8 cellular contexts compared by ENCODE assay signal in the genomic region with DNA sequence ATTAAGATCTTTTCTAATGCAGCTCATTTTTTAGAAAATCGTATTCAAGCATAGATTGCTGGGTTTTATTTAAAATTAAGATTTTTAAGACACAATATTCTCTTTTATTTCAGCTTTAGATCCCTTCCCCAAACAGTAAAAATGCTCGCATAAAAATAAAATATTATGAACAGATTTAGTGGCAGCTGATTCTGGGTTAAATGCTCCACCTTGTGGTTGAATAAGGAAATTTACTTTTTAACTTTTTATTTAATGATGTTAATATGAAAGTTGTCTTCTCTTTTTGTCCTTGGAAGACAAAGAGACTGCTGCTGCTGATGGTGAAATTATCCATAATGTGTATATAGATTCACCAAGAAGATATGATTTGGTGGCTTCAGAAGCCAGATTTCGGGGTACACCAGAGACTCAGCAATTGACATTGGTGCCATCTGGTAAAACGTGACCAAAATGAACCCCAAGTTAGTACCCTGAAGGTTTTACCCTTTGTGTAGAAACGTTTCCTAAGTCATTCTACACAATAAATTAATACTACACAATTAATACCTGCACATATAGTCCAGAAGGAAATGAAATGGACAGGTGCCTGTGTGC.
DNase-seq lines count a peak whose midpoint lies in the region; ATAC-seq and TF ChIP-seq lines count a peak whose summit lies in the region.

No MANE protein-coding gene starts in this region.

- H3K9me3 ChIP-seq in OCI-LY7 (ENCODE audit: low read length) (no peaks in the 10 kb centered on the region), thoracic aorta (no peaks in the 10 kb centered on the region)

- CTCF ChIA-PET in OCI-LY7 (lab: Charles Lee; ENCODE audit: unreplicated experiment) = no interaction called here

- no peaks in the 10 kb centered on the region for H3K36me3 ChIP-seq in OCI-LY7 (ENCODE audit: insufficient read depth, low read length)
- no peaks in the 10 kb centered on the region for H3K36me3 ChIP-seq in thoracic aorta

- H3K4me1 ChIP-seq in OCI-LY7 (ENCODE audit: insufficient read depth, low read length, poor library complexity, severe bottlenecking) (no peaks in the 10 kb centered on the region), thoracic aorta (ENCODE audit: control insufficient read depth in 1 of 2, low read depth in 2 of 2) (no peaks in the 10 kb centered on the region)

- BruUV-seq in OCI-LY7 (replicated peaks; lab: Mats Ljungman, UMichigan) = no TSS peak

- H3K27ac ChIP-seq in OCI-LY7 (ENCODE audit: low read depth, low read length, poor library complexity, severe bottlenecking) = no peak overlapping the region
- no peak overlapping the region for H3K27ac ChIP-seq in thoracic aorta

- H3K4me2 ChIP-seq in OCI-LY7 (ENCODE audit: low read length) = no peak overlapping the region

- intact Hi-C loops in OCI-LY7 (cut with micrococcal nuclease; ENCODE audit: unreplicated experiment) = loop anchor here (1.0 kb wide), 1 partner anchor 1109 kb away; no protein-coding TSS in a partner anchor

- H2AFZ ChIP-seq in OCI-LY7 (ENCODE audit: low read length) = no peak overlapping the region

- H4K20me1 ChIP-seq in OCI-LY7 (ENCODE audit: insufficient read depth, low read length) = no peaks in the 10 kb centered on the region

- TF ChIP-seq CTCF in OCI-LY7 (conservative IDR thresholded peaks at IDR 0.05; ENCODE audit: low read length) (peak; percentile 85), thoracic aorta (IDR thresholded peaks at IDR 0.05) (peak; percentile 61)

- no peak overlapping the region for H3K4me3 ChIP-seq in OCI-LY7 (ENCODE audit: low read depth, low read length, poor library complexity, severe bottlenecking)
- no peak overlapping the region for H3K4me3 ChIP-seq in thoracic aorta

- H3K9me2 ChIP-seq in OCI-LY7 (ENCODE audit: insufficient read depth, low read length) = no peaks in the 10 kb centered on the region

- peak; percentile 53 for DNase-seq in SIG-M5 treated with dmso at 0.1 percent for 504 hours (lab: John Stamatoyannopoulos, UW; ENCODE audit: unreplicated experiment)
- no peak for DNase-seq in SIG-M5 (lab: John Stamatoyannopoulos, UW)
- peak; percentile 24 for DNase-seq in OCI-LY7 (ENCODE audit: low spot score)
- peak; percentile 6 for DNase-seq in fibroblast of gingiva (ENCODE audit: low read depth)
- DNase-seq in thoracic aorta (ENCODE audit: low spot score) = no peak
- no peak for DNase-seq in stimulated activated CD4-positive, alpha-beta T cell treated with anti-CD3 and anti-CD28 coated beads, Interleukin-4, amount 100 ng/mL, for 4 hours
- DNase-seq in activated CD4-positive, alpha-beta T cell treated with anti-CD3 and anti-CD28 coated beads for 1 hour = no peak

- ATAC-seq in thoracic aorta (ENCODE audit: insufficient number of reproducible peaks, low FRiP score, low read depth) (no peak), GM18502 (IDR thresholded peaks at IDR 0.05; ENCODE audit: poor library complexity, unreplicated experiment) (no peak)

- POLR2A ChIA-PET in OCI-LY7 (lab: Charles Lee) = interaction anchor here (0.7 kb wide), 1 partner anchor 64 kb away, joined by 4 read pairs; no protein-coding TSS in a partner anchor

- no peaks in the 10 kb centered on the region for H3K27me3 ChIP-seq in thoracic aorta (replicated peaks; ENCODE audit: insufficient read depth)

- H3K79me2 ChIP-seq in OCI-LY7 (ENCODE audit: insufficient read depth, low read depth, low read length) = no peaks in the 10 kb centered on the region

Comparison
In these comparisons a context has a peak if more than half of its experiments do, and no peak if none do; other contexts are left out.
1. DNase-seq: peak in SIG-M5 treated with dmso at 0.1 percent for 504 hours (single experiment), OCI-LY7 (single experiment) and fibroblast of gingiva (single experiment); none in SIG-M5 (single experiment), thoracic aorta (single experiment), stimulated activated CD4-positive, alpha-beta T cell treated with anti-CD3 and anti-CD28 coated beads, Interleukin-4, amount 100 ng/mL, for 4 hours (0 of 2) and activated CD4-positive, alpha-beta T cell treated with anti-CD3 and anti-CD28 coated beads for 1 hour (single experiment).